ENCODE assay signal across 8 cellular contexts in genomic region chr5:75566710-75567309, GRCh38. TPM values are rescaled to one million over a fixed set of nuclear protein-coding genes. Genes with fewer than 3 reads are reported as not detected.
DNase-seq lines count a peak whose midpoint lies in the region; ATAC-seq and TF ChIP-seq lines count a peak whose summit lies in the region.

No MANE protein-coding gene starts in this region.

- CTCF ChIA-PET in Calu3 (lab: Charles Lee): interaction anchor here (0.8 to 1.8 kb wide), 9 partner anchors 10 to 230 kb away, joined by 3 to 6 read pairs (median 3); partner anchors contain the start of genes HMGCR and POLK

- peaks cover 32% of the 10 kb centered on the region for H3K4me1 ChIP-seq in upper lobe of right lung

- H3K9me3 ChIP-seq in upper lobe of right lung: no peaks in the 10 kb centered on the region

- no peaks in the 10 kb centered on the region for H3K36me3 ChIP-seq in upper lobe of right lung

- H3K4me3 Mint-ChIP-seq in Calu3 (ENCODE audit: low read depth, unreplicated experiment) (peak overlapping the region; percentile 65), natural killer cell (no peak overlapping the region)
- H3K4me3 Mint-ChIP-seq in T-helper 2 cell treated with Interferon-gamma antibody and Interleukin-4, amounts not matched to agents 5 μg/mL and 100 μg/mL, for 36 hours: peak overlapping the region; percentile 71

- peak overlapping the region; percentile 51 for H3K27ac ChIP-seq in HL-60 (replicated peaks)
- peak overlapping the region; percentile 53 for H3K27ac ChIP-seq in upper lobe of right lung

- intact Hi-C loops in Calu3 (cut with micrococcal nuclease; ENCODE audit: unreplicated experiment) (loop anchor here (2.0 to 10.0 kb wide), 3 partner anchors 56 to 132 kb away; partner anchors contain the start of genes CERT1 and POLK), natural killer cell (cut with micrococcal nuclease) (no loop called here), upper lobe of right lung (cut with DNase I) (loop anchor here (10.0 kb wide), 1 partner anchor 52 kb away; the partner anchor contains the start of genes CERT1 and POLK)

- H3K36me3 Mint-ChIP-seq in Calu3 (ENCODE audit: insufficient read depth, unreplicated experiment) (peaks cover 22% of the 10 kb centered on the region), natural killer cell (peaks cover 17% of the 10 kb centered on the region)
- peaks cover 62% of the 10 kb centered on the region for H3K36me3 Mint-ChIP-seq in T-helper 2 cell treated with Interferon-gamma antibody and Interleukin-4, amounts not matched to agents 5 μg/mL and 100 μg/mL, for 36 hours (ENCODE audit: low read depth)

- DNase-seq in Calu3: peak; percentile 44
- peak; percentile 15 to 61 for DNase-seq in HL-60 (ENCODE audit: low read depth in 1 of 2, low spot score in 1 of 2)
- DNase-seq in T-helper 2 cell treated with Interferon-gamma antibody and Interleukin-4, amounts not matched to agents 5 μg/mL and 100 μg/mL, for 36 hours (ENCODE audit: low spot score): peak; percentile 77
- peak; percentile 2 for DNase-seq in effector CD4-positive, alpha-beta T cell
- peak; percentile 16 for DNase-seq in natural killer cell
- DNase-seq in upper lobe of right lung: no peak
- DNase-seq in NCI-H1436 (lab: John Stamatoyannopoulos, UW): no peak

- H3K4me1 Mint-ChIP-seq in Calu3 (ENCODE audit: low read depth, unreplicated experiment) (peaks cover 54% of the 10 kb centered on the region), natural killer cell (peaks cover 36 to 37% of the 10 kb centered on the region in 2 donors)
- H3K4me1 Mint-ChIP-seq in T-helper 2 cell treated with Interferon-gamma antibody and Interleukin-4, amounts not matched to agents 5 μg/mL and 100 μg/mL, for 36 hours (ENCODE audit: low read depth): peaks cover 34% of the 10 kb centered on the region

- H3K27me3 ChIP-seq in HL-60 (ENCODE audit: insufficient read depth, poor library complexity, severe bottlenecking) (no peaks in the 10 kb centered on the region), upper lobe of right lung (no peaks in the 10 kb centered on the region)

- H3K27me3 Mint-ChIP-seq in Calu3 (ENCODE audit: unreplicated experiment) (no peaks in the 10 kb centered on the region), natural killer cell (ENCODE audit: low read depth in 2 of 2) (no peaks in the 10 kb centered on the region)
- H3K27me3 Mint-ChIP-seq in T-helper 2 cell treated with Interferon-gamma antibody and Interleukin-4, amounts not matched to agents 5 μg/mL and 100 μg/mL, for 36 hours (ENCODE audit: low read depth): no peaks in the 10 kb centered on the region

- H3K9me3 Mint-ChIP-seq in Calu3 (ENCODE audit: low read depth, unreplicated experiment) (peaks cover 15% of the 10 kb centered on the region), natural killer cell (peaks cover 6 to 8% of the 10 kb centered on the region in 2 donors)
- peaks cover 37% of the 10 kb centered on the region for H3K9me3 Mint-ChIP-seq in T-helper 2 cell treated with Interferon-gamma antibody and Interleukin-4, amounts not matched to agents 5 μg/mL and 100 μg/mL, for 36 hours

- no TSS peak for BruUV-seq in Calu3 (replicated peaks; lab: Mats Ljungman, UMichigan)

- H3K27ac Mint-ChIP-seq in Calu3 (ENCODE audit: unreplicated experiment) (peak overlapping the region; percentile 80), natural killer cell (peak overlapping the region; percentile 37 to 83)
- H3K27ac Mint-ChIP-seq in T-helper 2 cell treated with Interferon-gamma antibody and Interleukin-4, amounts not matched to agents 5 μg/mL and 100 μg/mL, for 36 hours: peak overlapping the region; percentile 86

- ATAC-seq in GM21367 (IDR thresholded peaks at IDR 0.05; ENCODE audit: unreplicated experiment) (peak; percentile 88), natural killer cell (peak; percentile 65 to 87 (median 66)), upper lobe of right lung (peak; percentile 91)

- TF ChIP-seq CTCF in Calu3 (IDR thresholded peaks at IDR 0.05; ENCODE audit: unreplicated experiment) (no peak), HL-60 (IDR thresholded peaks at IDR 0.05; ENCODE audit: insufficient read depth, low read length) (no peak), natural killer cell (IDR thresholded peaks at IDR 0.05) (no peak), upper lobe of right lung (IDR thresholded peaks at IDR 0.05) (no peak)

- no peak overlapping the region for H3K4me3 ChIP-seq in HL-60 (replicated peaks; ENCODE audit: insufficient read depth, low read length)
- no peak overlapping the region for H3K4me3 ChIP-seq in upper lobe of right lung

RNA-seq across cellular contexts. Expression of gene ANKDD1B, which starts 44.4 kb away (rescaled TPM):
- total RNA-seq in Calu3 (2022) (1.3 and 1.6 TPM in 2 replicates), natural killer cell (under 1 TPM; 0.52 to 0.66 (median 0.55) TPM), upper lobe of right lung (3.7 TPM)

RNA-seq across cellular contexts. Expression of gene POLK, which starts 55.1 kb away (rescaled TPM):
- total RNA-seq in Calu3 (2022): 34.9 and 36.4 TPM in 2 replicates
- 10 to 100 TPM; 16.8 to 21.5 (median 21.4) TPM for total RNA-seq in natural killer cell
- total RNA-seq in upper lobe of right lung: 38.2 TPM

RNA-seq across cellular contexts. Expression of gene CERT1, which starts 55.4 kb away (rescaled TPM):
- total RNA-seq in Calu3 (2022) (63.4 and 68.6 TPM in 2 replicates), natural killer cell (10 to 100 TPM; 50.1 to 51.4 (median 50.2) TPM), upper lobe of right lung (60.7 TPM)

Comparison
In these comparisons a context has a peak if more than half of its experiments do, and no peak if none do; other contexts are left out.
1. DNase-seq: peak in Calu3 (single experiment), HL-60 (2 of 2), T-helper 2 cell treated with Interferon-gamma antibody and Interleukin-4, amounts not matched to agents 5 μg/mL and 100 μg/mL, for 36 hours (single experiment), effector CD4-positive, alpha-beta T cell (single experiment) and natural killer cell (single experiment); none in upper lobe of right lung (single experiment) and NCI-H1436 (single experiment).
2. Peak in every context shown above with its lines, with median percentiles within 50 percentile points of each other: H3K27ac Mint-ChIP-seq and ATAC-seq.